ENCODE assay signal across 10 cellular contexts in the genomic region with DNA sequence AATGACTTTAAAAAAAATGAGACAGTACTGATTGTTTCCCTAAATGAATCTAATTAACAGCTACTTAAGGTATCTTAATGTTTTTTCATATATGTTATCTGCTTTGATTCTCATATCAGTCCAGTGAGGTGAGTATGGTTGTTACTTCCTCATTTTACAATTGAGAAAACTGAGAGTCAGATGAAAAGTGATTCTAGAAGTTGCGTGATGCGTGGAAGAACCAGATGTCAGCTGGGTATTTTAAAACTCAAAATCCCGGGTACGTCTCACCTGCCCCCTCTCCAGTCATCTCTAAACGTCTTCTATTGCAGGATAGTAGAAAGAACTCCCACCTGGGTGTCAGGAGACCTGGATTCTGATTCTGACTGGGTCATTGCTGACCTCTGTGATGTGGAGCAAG.
DNase-seq lines count a peak whose midpoint lies in the region; ATAC-seq lines count a peak whose summit lies in the region.
"Had no signal": no experiment of that assay in that cellular context is flagged by ENCODE, and none has a peak within 500 bp of the region (broad histone marks: within the 10 kb centered on the region; RNA-seq: fewer than 3 reads in every experiment).

No MANE protein-coding gene starts in this region.

- DNase-seq in germinal center (ENCODE audit: low spot score) (peak; percentile 68), T-helper 2 cell (no peak), T1000 (lab: John Stamatoyannopoulos, UW) (no peak), HUDEP-2 (lab: John Stamatoyannopoulos, UW; ENCODE audit: unreplicated experiment in 76 of 76) (no peak)
- no peak for DNase-seq in activated T-helper 1 cell treated with anti-CD3 and anti-CD28 coated beads, Interleukin-12 subunit alpha, Interleukin-12 subunit beta, Interleukin-2, Interleukin-4 antibody, amounts not matched to agents 30 ng/mL and 10 ng/mL and 1 ng/mL, durations not matched to agents 14 hours and 24 hours and 36 hours (ENCODE audit: low spot score)
- DNase-seq: mucosa of descending colon, NCI-H524 treated with DMSO at 0.1 percent for 48 hours had no signal

- no peaks in the 10 kb centered on the region for H3K9me3 Mint-ChIP-seq in activated T-helper 1 cell treated with anti-CD3 and anti-CD28 coated beads, Interleukin-12 subunit alpha, Interleukin-12 subunit beta, Interleukin-2, Interleukin-4 antibody, amounts not matched to agents 30 ng/mL and 10 ng/mL and 1 ng/mL, durations not matched to agents 14 hours and 24 hours and 36 hours

- no peaks in the 10 kb centered on the region for H3K4me1 Mint-ChIP-seq in activated T-helper 1 cell treated with anti-CD3 and anti-CD28 coated beads, Interleukin-12 subunit alpha, Interleukin-12 subunit beta, Interleukin-2, Interleukin-4 antibody, amounts not matched to agents 30 ng/mL and 10 ng/mL and 1 ng/mL, durations not matched to agents 14 hours and 24 hours and 36 hours (ENCODE audit: low read depth)

- intact Hi-C loops in activated T-helper 1 cell treated with anti-CD3 and anti-CD28 coated beads, Interleukin-12 subunit alpha, Interleukin-12 subunit beta, Interleukin-2, Interleukin-4 antibody, amounts not matched to agents 30 ng/mL and 10 ng/mL and 1 ng/mL, durations not matched to agents 14 hours and 24 hours and 36 hours (cut with micrococcal nuclease): no loop called here

- H3K27me3 Mint-ChIP-seq in activated T-helper 1 cell treated with anti-CD3 and anti-CD28 coated beads, Interleukin-12 subunit alpha, Interleukin-12 subunit beta, Interleukin-2, Interleukin-4 antibody, amounts not matched to agents 30 ng/mL and 10 ng/mL and 1 ng/mL, durations not matched to agents 14 hours and 24 hours and 36 hours (ENCODE audit: insufficient read depth): no peaks in the 10 kb centered on the region

- H3K4me3 Mint-ChIP-seq in activated T-helper 1 cell treated with anti-CD3 and anti-CD28 coated beads, Interleukin-12 subunit alpha, Interleukin-12 subunit beta, Interleukin-2, Interleukin-4 antibody, amounts not matched to agents 30 ng/mL and 10 ng/mL and 1 ng/mL, durations not matched to agents 14 hours and 24 hours and 36 hours: no peak overlapping the region

- no peaks in the 10 kb centered on the region for H3K36me3 Mint-ChIP-seq in activated T-helper 1 cell treated with anti-CD3 and anti-CD28 coated beads, Interleukin-12 subunit alpha, Interleukin-12 subunit beta, Interleukin-2, Interleukin-4 antibody, amounts not matched to agents 30 ng/mL and 10 ng/mL and 1 ng/mL, durations not matched to agents 14 hours and 24 hours and 36 hours (ENCODE audit: low read depth)

- no peak overlapping the region for H3K27ac Mint-ChIP-seq in activated T-helper 1 cell treated with anti-CD3 and anti-CD28 coated beads, Interleukin-12 subunit alpha, Interleukin-12 subunit beta, Interleukin-2, Interleukin-4 antibody, amounts not matched to agents 30 ng/mL and 10 ng/mL and 1 ng/mL, durations not matched to agents 14 hours and 24 hours and 36 hours

- ATAC-seq in GM18519 (IDR thresholded peaks at IDR 0.05; ENCODE audit: low FRiP score, unreplicated experiment) (peak; percentile 83), GM21529 (IDR thresholded peaks at IDR 0.05; ENCODE audit: unreplicated experiment) (peak; percentile 87), HG03175 (IDR thresholded peaks at IDR 0.05; ENCODE audit: unreplicated experiment) (peak; percentile 89)
- ATAC-seq: mucosa of descending colon had no signal
